Comparison of ENCODE assay signal across 8 cellular contexts in the genomic region with DNA sequence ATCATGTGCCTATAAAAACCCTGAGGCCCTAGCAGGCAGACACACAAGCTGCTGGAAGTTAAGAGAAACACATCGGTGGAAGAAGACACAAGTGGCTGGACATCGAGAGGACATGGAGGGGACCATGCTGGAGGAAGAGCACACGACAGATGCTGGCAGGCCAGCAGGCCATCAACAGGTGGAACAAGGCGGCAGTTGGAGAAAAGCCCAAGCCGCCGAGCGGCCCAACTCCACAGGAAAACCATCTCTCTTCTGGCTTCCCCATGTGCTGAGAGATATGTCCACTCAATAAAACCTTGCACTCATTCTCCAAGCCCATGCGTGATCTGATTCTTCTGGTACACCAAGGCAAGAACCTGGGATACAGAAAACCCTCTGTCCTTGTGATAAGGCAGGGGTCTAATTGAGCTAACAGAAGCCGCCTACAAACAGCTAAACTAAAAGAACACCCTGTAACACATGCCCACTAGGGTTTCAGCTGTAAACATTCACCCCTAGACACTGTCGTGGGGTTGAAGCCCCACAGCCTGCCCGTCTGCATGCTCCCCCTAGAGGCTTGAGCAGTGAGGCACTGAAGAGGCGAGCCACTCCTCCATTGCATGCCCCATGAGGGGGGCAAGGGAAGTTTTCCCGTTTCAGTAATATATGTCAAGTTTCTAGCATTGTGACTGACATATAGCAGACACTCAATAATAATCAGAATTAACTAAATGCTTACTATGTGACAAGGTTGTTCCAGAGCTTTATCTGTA. TPM values are rescaled to one million over a fixed set of nuclear protein-coding genes. Genes with fewer than 3 reads are reported as not detected.
A peak's percentile ranks its signal among the peaks of the same experiment; 100 is the strongest.
DNase-seq lines count a peak whose midpoint lies in the region; ATAC-seq and TF ChIP-seq lines count a peak whose summit lies in the region.

No MANE protein-coding gene starts in this region.

- CTCF ChIA-PET in Calu3 (lab: Charles Lee), result interaction anchor here (0.6 to 1.0 kb wide), 2 partner anchors 322 to 325 kb away, joined by 3 read pairs; no protein-coding TSS in a partner anchor

- H3K36me3 Mint-ChIP-seq in Calu3 (ENCODE audit: insufficient read depth, unreplicated experiment) (no peaks in the 10 kb centered on the region), osteocyte (ENCODE audit: unreplicated experiment) (no peaks in the 10 kb centered on the region)

- no peak overlapping the region for H3K4me3 ChIP-seq in foreskin fibroblast (ENCODE audit: low read depth in 1 of 2, low read length in 2 of 2)

- H3K9me3 Mint-ChIP-seq in Calu3 (ENCODE audit: low read depth, unreplicated experiment) (no peaks in the 10 kb centered on the region), osteocyte (ENCODE audit: unreplicated experiment) (no peaks in the 10 kb centered on the region)

- no TSS peak for BruUV-seq in Calu3 (replicated peaks; lab: Mats Ljungman, UMichigan)

- DNase-seq in Calu3 (peak; percentile 35), OCI-M1 (lab: John Stamatoyannopoulos, UW) (peak; percentile 8), foreskin fibroblast (no peak), NCI-H1105 (lab: John Stamatoyannopoulos, UW) (no peak), osteocyte (ENCODE audit: extremely low spot score, unreplicated experiment) (no peak)
- no peak for DNase-seq in effector CD4-positive, alpha-beta T cell

- intact Hi-C loops in Calu3 (cut with micrococcal nuclease; ENCODE audit: unreplicated experiment), result no loop called here

- H3K27ac Mint-ChIP-seq in Calu3 (ENCODE audit: unreplicated experiment) (no peak overlapping the region), osteocyte (ENCODE audit: unreplicated experiment) (no peak overlapping the region)

- ATAC-seq in GM21529 (IDR thresholded peaks at IDR 0.05; ENCODE audit: unreplicated experiment), result peak; percentile 62
- no peak for ATAC-seq in HG03457 (IDR thresholded peaks at IDR 0.05; ENCODE audit: unreplicated experiment)

- H3K4me3 Mint-ChIP-seq in Calu3 (ENCODE audit: low read depth, unreplicated experiment) (no peak overlapping the region), osteocyte (ENCODE audit: unreplicated experiment) (no peak overlapping the region)

- TF ChIP-seq CTCF in Calu3 (IDR thresholded peaks at IDR 0.05; ENCODE audit: unreplicated experiment) (no peak), foreskin fibroblast (IDR thresholded peaks at IDR 0.05; ENCODE audit: low read depth, low read length) (peak; percentile 21), osteocyte (IDR thresholded peaks at IDR 0.05) (no peak)

- H3K27me3 Mint-ChIP-seq in Calu3 (ENCODE audit: unreplicated experiment) (no peaks in the 10 kb centered on the region), osteocyte (ENCODE audit: unreplicated experiment) (peaks cover 9% of the 10 kb centered on the region)

- H3K4me1 Mint-ChIP-seq in Calu3 (ENCODE audit: low read depth, unreplicated experiment) (no peaks in the 10 kb centered on the region), osteocyte (ENCODE audit: unreplicated experiment) (peaks cover 3% of the 10 kb centered on the region)

RNA-seq across cellular contexts. Expression of a gene that starts 39.0 kb away (rescaled TPM):
- total RNA-seq in Calu3 (2022), result not detected in 2 replicates
- total RNA-seq in osteocyte, result not detected in 2 replicates

RNA-seq across cellular contexts. Expression of a gene that starts 41.4 kb away (rescaled TPM):
- total RNA-seq in Calu3 (2022), result not detected in 2 replicates
- total RNA-seq in osteocyte, result not detected in 2 replicates

Comparison
In these comparisons a context has a peak if more than half of its experiments do, and no peak if none do; other contexts are left out.
1. DNase-seq: peak in Calu3 (single experiment) and OCI-M1 (single experiment); none in foreskin fibroblast (0 of 2), effector CD4-positive, alpha-beta T cell (single experiment), NCI-H1105 (single experiment) and osteocyte (single experiment).